19 cellular contexts compared by ENCODE assay signal in genomic region chr5:134458676-134459403, GRCh38. TPM values are rescaled to one million over a fixed set of nuclear protein-coding genes. Genes with fewer than 3 reads are reported as not detected.
DNase-seq lines count a peak whose midpoint lies in the region; ATAC-seq and TF ChIP-seq lines count a peak whose summit lies in the region.
"Had no signal": no experiment of that assay in that cellular context is flagged by ENCODE, and none has a peak within 500 bp of the region (broad histone marks: within the 10 kb centered on the region; RNA-seq: fewer than 3 reads in every experiment).

No MANE protein-coding gene starts in this region.

- ATAC-seq in activated T-cell treated with anti-CD3 and anti-CD28 coated beads, Interleukin-2, amount 50 U/mL, for 72 hours (replicated peaks in 1 of 2) = no peak
- no peak for ATAC-seq in HG02571 (IDR thresholded peaks at IDR 0.05; ENCODE audit: unreplicated experiment)
- ATAC-seq: activated CD4-positive, alpha-beta T cell treated with anti-CD3 and anti-CD28 coated beads for 36 hours; activated naive CD8-positive, alpha-beta T cell treated with anti-CD3 and anti-CD28 coated beads, Interleukin-2, amount 50 U/mL, for 24 hours had no signal

- no peaks in the 10 kb centered on the region for H3K36me3 Mint-ChIP-seq in activated T-cell treated with anti-CD3 and anti-CD28 coated beads, Interleukin-2, amount 50 U/mL, for 72 hours (ENCODE audit: insufficient read depth in 2 of 2)
- H3K36me3 Mint-ChIP-seq: CD8-positive, alpha-beta memory T cell; naive B cell had no signal

- H3K4me1 ChIP-seq in left ventricle myocardium inferior (peaks cover 32% of the 10 kb centered on the region), skeletal muscle satellite cell (ENCODE audit: control insufficient read depth, insufficient read depth, low read length) (peaks cover 26% of the 10 kb centered on the region)

- H3K9me3 Mint-ChIP-seq in activated T-cell treated with anti-CD3 and anti-CD28 coated beads, Interleukin-2, amount 50 U/mL, for 72 hours = no peaks in the 10 kb centered on the region
- H3K9me3 Mint-ChIP-seq: activated naive CD8-positive, alpha-beta T cell treated with anti-CD3 and anti-CD28 coated beads, Interleukin-2, amount 50 U/mL, for 24 hours; CD8-positive, alpha-beta memory T cell; naive B cell; T-helper 2 cell treated with Interferon-gamma antibody and Interleukin-4, amounts not matched to agents 5 μg/mL and 100 μg/mL, for 36 hours had no signal

- no peak overlapping the region for H3K27ac Mint-ChIP-seq in activated T-cell treated with anti-CD3 and anti-CD28 coated beads, Interleukin-2, amount 50 U/mL, for 72 hours
- H3K27ac Mint-ChIP-seq: activated CD4-positive, alpha-beta T cell treated with anti-CD3 and anti-CD28 coated beads for 36 hours; activated naive CD8-positive, alpha-beta T cell treated with anti-CD3 and anti-CD28 coated beads, Interleukin-2, amount 50 U/mL, for 24 hours; T-helper 2 cell treated with Interferon-gamma antibody and Interleukin-4, amounts not matched to agents 5 μg/mL and 100 μg/mL, for 36 hours had no signal

- H3K4me2 ChIP-seq in skeletal muscle satellite cell (ENCODE audit: low read length) = peak overlapping the region; percentile 53

- H3K36me3 ChIP-seq in left ventricle myocardium inferior (no peaks in the 10 kb centered on the region), skeletal muscle satellite cell (ENCODE audit: insufficient read depth, low read length) (no peaks in the 10 kb centered on the region)

- no peak for TF ChIP-seq CTCF in left ventricle myocardium inferior (IDR thresholded peaks at IDR 0.05; ENCODE audit: borderline replicate concordance)

- H3K4me1 Mint-ChIP-seq in activated T-cell treated with anti-CD3 and anti-CD28 coated beads, Interleukin-2, amount 50 U/mL, for 72 hours (ENCODE audit: low read depth) = no peaks in the 10 kb centered on the region
- H3K4me1 Mint-ChIP-seq: activated CD4-positive, alpha-beta T cell treated with anti-CD3 and anti-CD28 coated beads for 36 hours; CD8-positive, alpha-beta memory T cell had no signal

- DNase-seq in DMS153 (lab: John Stamatoyannopoulos, UW) = peak; percentile 1
- DNase-seq in DMS153 treated with DMSO at 0.1 percent for 48 hours (lab: John Stamatoyannopoulos, UW; ENCODE audit: unreplicated experiment) = no peak
- DNase-seq in RPMI8226 = peak; percentile 34
- peak; percentile 33 for DNase-seq in left ventricle myocardium inferior
- no peak for DNase-seq in activated T-cell treated with anti-CD3 and anti-CD28 coated beads, Interleukin-2, amount 50 U/mL, for 72 hours
- no peak for DNase-seq in NCI-H748 (lab: John Stamatoyannopoulos, UW; ENCODE audit: unreplicated experiment)
- DNase-seq: 8988T; activated CD4-positive, alpha-beta T cell treated with anti-CD3 and anti-CD28 coated beads for 36 hours; activated naive CD8-positive, alpha-beta T cell treated with anti-CD3 and anti-CD28 coated beads, Interleukin-2, amount 50 U/mL, for 24 hours; activated T-cell treated with anti-CD3 and anti-CD28 coated beads for 4 hours; CD8-positive, alpha-beta memory T cell; cerebellar nuclear complex; glutamatergic neuron; GOT3; naive B cell; stimulated activated naive CD4-positive, alpha-beta T cell had no signal

- H3K9me3 ChIP-seq in left ventricle myocardium inferior (replicated peaks) (no peaks in the 10 kb centered on the region), skeletal muscle satellite cell (replicated peaks; ENCODE audit: low read length) (no peaks in the 10 kb centered on the region)

- H3K4me3 Mint-ChIP-seq in activated T-cell treated with anti-CD3 and anti-CD28 coated beads, Interleukin-2, amount 50 U/mL, for 72 hours = no peak overlapping the region
- H3K4me3 Mint-ChIP-seq: activated CD4-positive, alpha-beta T cell treated with anti-CD3 and anti-CD28 coated beads for 36 hours; activated naive CD8-positive, alpha-beta T cell treated with anti-CD3 and anti-CD28 coated beads, Interleukin-2, amount 50 U/mL, for 24 hours; CD8-positive, alpha-beta memory T cell; naive B cell; T-helper 2 cell treated with Interferon-gamma antibody and Interleukin-4, amounts not matched to agents 5 μg/mL and 100 μg/mL, for 36 hours had no signal

- H3K9ac ChIP-seq in skeletal muscle satellite cell (ENCODE audit: low read depth, low read length) = peak overlapping the region; percentile 22

- H3K27me3 ChIP-seq in left ventricle myocardium inferior (ENCODE audit: low read depth) (no peaks in the 10 kb centered on the region), skeletal muscle satellite cell (ENCODE audit: control insufficient read depth, insufficient read depth, low read length) (no peaks in the 10 kb centered on the region)

- no peaks in the 10 kb centered on the region for H3K27me3 Mint-ChIP-seq in activated T-cell treated with anti-CD3 and anti-CD28 coated beads, Interleukin-2, amount 50 U/mL, for 72 hours (ENCODE audit: low read depth)
- H3K27me3 Mint-ChIP-seq: activated CD4-positive, alpha-beta T cell treated with anti-CD3 and anti-CD28 coated beads for 36 hours; activated naive CD8-positive, alpha-beta T cell treated with anti-CD3 and anti-CD28 coated beads, Interleukin-2, amount 50 U/mL, for 24 hours had no signal

- H3K27ac ChIP-seq in left ventricle myocardium inferior (replicated peaks) = peak overlapping the region; percentile 74

- intact Hi-C loops in left ventricle myocardium inferior (cut with micrococcal nuclease) = no loop called here

- H3K4me3 ChIP-seq in left ventricle myocardium inferior (no peak overlapping the region), skeletal muscle satellite cell (ENCODE audit: low read length) (no peak overlapping the region)

RNA-seq across cellular contexts. Expression of gene CDKN2AIPNL, which starts 47.2 kb away (rescaled TPM):
- total RNA-seq in left ventricle myocardium inferior = 39.6 TPM
- 33.7 and 47.4 TPM in 2 replicates for total RNA-seq in skeletal muscle satellite cell (2012; rRNA removed)
- 10 to 100 TPM; 24.6 to 25.8 TPM for total RNA-seq in activated T-cell treated with anti-CD3 and anti-CD28 coated beads, Interleukin-2, amount 50 U/mL, for 72 hours

Comparison
In these comparisons a context has a peak if more than half of its experiments do, and no peak if none do; other contexts are left out.
1. DNase-seq: peak in DMS153 (single experiment), RPMI8226 (single experiment) and left ventricle myocardium inferior (single experiment); none in DMS153 treated with DMSO at 0.1 percent for 48 hours (single experiment), activated T-cell treated with anti-CD3 and anti-CD28 coated beads, Interleukin-2, amount 50 U/mL, for 72 hours (0 of 2) and NCI-H748 (single experiment).